Comparison of ENCODE assay signal across 8 cellular contexts in the genomic region with DNA sequence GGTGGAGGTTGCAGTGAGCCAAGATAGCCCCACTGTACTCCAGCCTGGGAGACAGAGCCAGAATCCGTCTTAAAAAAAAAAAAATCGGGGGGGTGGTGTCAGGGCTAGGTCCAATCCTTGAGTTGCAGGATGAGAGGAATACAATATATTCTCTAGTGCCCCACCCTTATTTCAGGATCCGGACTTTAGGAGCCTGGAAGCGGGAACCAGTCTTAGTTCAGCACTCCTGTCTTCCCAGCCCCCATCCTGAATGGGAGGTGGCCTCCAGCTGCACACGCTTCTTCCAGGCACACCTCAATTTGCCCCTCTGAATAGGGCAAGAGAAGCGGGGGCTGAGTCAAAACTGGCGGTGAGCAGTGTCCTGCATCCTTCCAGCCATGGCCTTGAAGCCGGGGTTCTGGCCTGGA. TPM values are rescaled to one million over a fixed set of nuclear protein-coding genes. Genes with fewer than 3 reads are reported as not detected.
DNase-seq lines count a peak whose midpoint lies in the region; ATAC-seq and TF ChIP-seq lines count a peak whose summit lies in the region.

No MANE protein-coding gene starts in this region.

- H3K27me3 ChIP-seq in BJ (ENCODE audit: control insufficient read depth, insufficient read depth, low read length): no peaks in the 10 kb centered on the region
- no peaks in the 10 kb centered on the region for H3K27me3 ChIP-seq in MG63
- peaks cover 19 to 27% of the 10 kb centered on the region in 2 donors for H3K27me3 ChIP-seq in duodenal mucosa (ENCODE audit: control insufficient read depth in 1 of 2, insufficient read depth in 2 of 2, low read length in 2 of 2)

- CTCF ChIA-PET in BJ (lab: Yijun Ruan, JAX): interaction anchor here (0.6 to 1.8 kb wide), 14 partner anchors 13 to 411 kb away, joined by 3 to 8 read pairs (median 3); partner anchors contain the start of genes ELMO3 and ZDHHC1

- no peak for TF ChIP-seq CTCF in BJ (IDR thresholded peaks at IDR 0.05; ENCODE audit: insufficient read depth, low read depth, low read length)
- no peak for TF ChIP-seq CTCF in nephron progenitor cell (IDR thresholded peaks at IDR 0.05)

- DNase-seq in BJ (ENCODE audit: low read depth) (no peak), MG63 (no peak), nephron progenitor cell (no peak), germinal center (ENCODE audit: low spot score) (no peak), SW 1271 (lab: John Stamatoyannopoulos, UW) (no peak)
- DNase-seq in stimulated activated CD4-positive, alpha-beta T cell treated with anti-CD3 and anti-CD28 coated beads, Interleukin-4, amount 100 ng/mL, for 24 hours: no peak

- peak overlapping the region; percentile 79 to 85 for H3K9ac ChIP-seq in duodenal mucosa (ENCODE audit: low read depth in 1 of 2, low read length in 2 of 2)

- no peaks in the 10 kb centered on the region for H3K9me3 Mint-ChIP-seq in nephron progenitor cell

- H3K36me3 ChIP-seq in BJ (ENCODE audit: control insufficient read depth, insufficient read depth, low read length): no peaks in the 10 kb centered on the region
- H3K36me3 ChIP-seq in MG63: no peaks in the 10 kb centered on the region
- H3K36me3 ChIP-seq in duodenal mucosa (ENCODE audit: control insufficient read depth in 1 of 2, insufficient read depth in 2 of 2, low read length in 2 of 2): no peaks in the 10 kb centered on the region

- peak overlapping the region; percentile 81 for H3K4me3 Mint-ChIP-seq in nephron progenitor cell

- H3K4me1 Mint-ChIP-seq in nephron progenitor cell: peaks cover 51% of the 10 kb centered on the region

- H3K36me3 Mint-ChIP-seq in nephron progenitor cell (ENCODE audit: low read depth): no peaks in the 10 kb centered on the region

- H3K4me1 ChIP-seq in duodenal mucosa (ENCODE audit: control insufficient read depth in 1 of 2, insufficient read depth in 2 of 2, low read length in 2 of 2): peaks cover 51 to 65% of the 10 kb centered on the region in 2 donors

- no peaks in the 10 kb centered on the region for H3K9me3 ChIP-seq in MG63
- H3K9me3 ChIP-seq in duodenal mucosa (ENCODE audit: control insufficient read depth in 1 of 2, low read length in 2 of 2): no peaks in the 10 kb centered on the region

- no peak for ATAC-seq in HG03432 (IDR thresholded peaks at IDR 0.05; ENCODE audit: unreplicated experiment)

- POLR2A ChIA-PET in BJ (lab: Charles Lee): no interaction called here

- H3K27ac ChIP-seq in duodenal mucosa (ENCODE audit: low read depth, low read length): peak overlapping the region; percentile 82

- no peak overlapping the region for H3K27ac Mint-ChIP-seq in nephron progenitor cell

- H3K4me3 ChIP-seq in BJ (ENCODE audit: low read depth, low read length) (peak overlapping the region; percentile 83), MG63 (peak overlapping the region; percentile 62), duodenal mucosa (ENCODE audit: low read depth in 1 of 2, low read length in 2 of 2) (peak overlapping the region; percentile 82 to 89)

- peaks cover 33% of the 10 kb centered on the region for H3K27me3 Mint-ChIP-seq in nephron progenitor cell (ENCODE audit: low read depth, poor library complexity)

RNA-seq across cellular contexts. Expression of gene FHOD1, which starts 1.6 kb away (rescaled TPM):
- 13.2 and 23.0 TPM in 2 replicates for polyA plus RNA-seq in BJ (2011; rRNA removed)
- 18.5 and 24.2 TPM in 2 replicates for polyA minus RNA-seq in BJ (2011; rRNA and poly(A)+ RNA removed)
- 7.7 and 8.9 TPM in 2 replicates for total RNA-seq in MG63 (2014; rRNA removed; shearing (Covaris generic); ENCODE audit: low replicate concordance)

RNA-seq across cellular contexts. Expression of gene SLC9A5, which starts 3.1 kb away (rescaled TPM):
- 2.1 and 2.6 TPM in 2 replicates for polyA plus RNA-seq in BJ (2011; rRNA removed)
- 1.0 and 1.9 TPM in 2 replicates for polyA minus RNA-seq in BJ (2011; rRNA and poly(A)+ RNA removed)
- total RNA-seq in MG63 (2014; rRNA removed; shearing (Covaris generic); ENCODE audit: low replicate concordance): 0.03 TPM in 1 of 2 replicates, not detected in the other

RNA-seq across cellular contexts. Expression of gene TMEM208, which starts 18.7 kb away (rescaled TPM):
- 64.2 and 79.7 TPM in 2 replicates for polyA plus RNA-seq in BJ (2011; rRNA removed)
- 27.4 and 45.2 TPM in 2 replicates for polyA minus RNA-seq in BJ (2011; rRNA and poly(A)+ RNA removed)
- total RNA-seq in MG63 (2014; rRNA removed; shearing (Covaris generic); ENCODE audit: low replicate concordance): 27.1 and 33.2 TPM in 2 replicates

RNA-seq across cellular contexts. Expression of gene PLEKHG4, which starts 33.7 kb away (rescaled TPM):
- polyA plus RNA-seq in BJ (2011; rRNA removed): 12.1 and 25.2 TPM in 2 replicates
- polyA minus RNA-seq in BJ (2011; rRNA and poly(A)+ RNA removed): 9.0 and 14.5 TPM in 2 replicates
- 78.0 and 80.1 TPM in 2 replicates for total RNA-seq in MG63 (2014; rRNA removed; shearing (Covaris generic); ENCODE audit: low replicate concordance)

RNA-seq across cellular contexts. Expression of gene ELMO3, which starts 46.7 kb away (rescaled TPM):
- polyA plus RNA-seq in BJ (2011; rRNA removed): 0.56 and 0.97 TPM in 2 replicates
- 0.33 and 0.77 TPM in 2 replicates for polyA minus RNA-seq in BJ (2011; rRNA and poly(A)+ RNA removed)
- 1.9 TPM in 1 of 2 replicates, not detected in the other for total RNA-seq in MG63 (2014; rRNA removed; shearing (Covaris generic); ENCODE audit: low replicate concordance)
